ENCODE assay signal across 1 cellular context in genomic region chr11:22192642-22193347, GRCh38.
A peak's percentile ranks its signal among the peaks of the same experiment; 100 is the strongest.
TF ChIP-seq lines count a peak whose summit lies in the region.

Gene ANO5, plus strand, starts transcription at chr11:22193085. Its CDS starts 408 bp downstream, at chr11:22193493.

TF ChIP-seq in K562, 482 proteins besides CTCF, POLR2A, EP300 and RAD21 (continued from another document and continues in another):
- TF ChIP-seq BCL6 (CRISPR knock-in tag; IDR thresholded peaks at IDR 0.05) (no peak), ZNF589 (CRISPR knock-in tag; IDR thresholded peaks at IDR 0.05; ENCODE audit: low read depth) (no peak), SAP30 (IDR thresholded peaks at IDR 0.05; ENCODE audit: borderline replicate concordance, insufficient read depth, low read depth, low read length, poor library complexity, severe bottlenecking) (no peak), PML (IDR thresholded peaks at IDR 0.05; ENCODE audit: low read length) (no peak), BMI1 (IDR thresholded peaks at IDR 0.05; ENCODE audit: low read length) (no peak), ZNF232 (CRISPR knock-in tag; IDR thresholded peaks at IDR 0.05) (no peak), ZNF740 (CRISPR knock-in tag; IDR thresholded peaks at IDR 0.05) (no peak), ZNF740 (tag; IDR thresholded peaks at IDR 0.05) (no peak), SMAD4 (CRISPR knock-in tag; conservative IDR thresholded peaks at IDR 0.05) (no peak), CTBP1 (IDR thresholded peaks at IDR 0.05; ENCODE audit: borderline replicate concordance) (no peak), BHLHE40 (IDR thresholded peaks at IDR 0.05; ENCODE audit: low read length) (no peak), ARID4B (CRISPR knock-in tag; IDR thresholded peaks at IDR 0.05) (no peak), GMEB1 (CRISPR knock-in tag; IDR thresholded peaks at IDR 0.05) (no peak), ZNF124 (CRISPR knock-in tag; IDR thresholded peaks at IDR 0.05) (no peak), EWSR1 (IDR thresholded peaks at IDR 0.05; ENCODE audit: borderline replicate concordance, low read depth, partially characterized antibody) (no peak), MLX (CRISPR knock-in tag; conservative IDR thresholded peaks at IDR 0.05) (no peak), ZFX (CRISPR knock-in tag; IDR thresholded peaks at IDR 0.05) (0 out of 2 replicates have a peak, but pooled peaks have one; percentile 12), ESRRA (IDR thresholded peaks at IDR 0.05; ENCODE audit: borderline replicate concordance, low read depth) (no peak), HBP1 (CRISPR knock-in tag; IDR thresholded peaks at IDR 0.05) (no peak), SIX5 (IDR thresholded peaks at IDR 0.05; ENCODE audit: borderline replicate concordance in 1 of 2, insufficient read depth in 1 of 2, low read depth in 1 of 2, low read length in 2 of 2) (no peak), TRIM28 (IDR thresholded peaks at IDR 0.05) (no peak), KLF6 (CRISPR knock-in tag; IDR thresholded peaks at IDR 0.05; ENCODE audit: borderline replicate concordance) (no peak), ZBTB7A (IDR thresholded peaks at IDR 0.05; ENCODE audit: borderline replicate concordance, control insufficient read depth, low read depth, low read length) (no peak), NONO (IDR thresholded peaks at IDR 0.05; ENCODE audit: low read depth in 2 of 2, low read length in 1 of 2) (no peak), ATF4 (CRISPR knock-in tag; IDR thresholded peaks at IDR 0.05) (0 out of 2 replicates have a peak, but pooled peaks have one; percentile 29), ZNF561 (CRISPR knock-in tag; conservative IDR thresholded peaks at IDR 0.05) (no peak), ZNF695 (CRISPR knock-in tag; IDR thresholded peaks at IDR 0.05) (no peak), ARID3A (IDR thresholded peaks at IDR 0.05; ENCODE audit: borderline replicate concordance, low read depth, low read length) (no peak), ZNF668 (CRISPR knock-in tag; IDR thresholded peaks at IDR 0.05) (no peak), PTRF (tag; IDR thresholded peaks at IDR 0.05) (no peak), ADNP (tag; IDR thresholded peaks at IDR 0.05) (no peak), POLR2AphosphoS2 (IDR thresholded peaks at IDR 0.05; ENCODE audit: low read length) (no peak), BDP1 (IDR thresholded peaks at IDR 0.05; ENCODE audit: insufficient read depth, insufficient read length) (no peak), ZFP30 (CRISPR knock-in tag; IDR thresholded peaks at IDR 0.05; ENCODE audit: borderline replicate concordance) (no peak), ZBTB12 (CRISPR knock-in tag; IDR thresholded peaks at IDR 0.05) (no peak), EP400 (IDR thresholded peaks at IDR 0.05) (no peak), DACH1 (IDR thresholded peaks at IDR 0.05; ENCODE audit: partially characterized antibody) (no peak), HMG20B (CRISPR knock-in tag; IDR thresholded peaks at IDR 0.05) (no peak), SMARCB1 (IDR thresholded peaks at IDR 0.05; ENCODE audit: insufficient read length, low read depth) (no peak), MAZ (CRISPR knock-in tag; conservative IDR thresholded peaks at IDR 0.05 in 1 of 2, IDR thresholded peaks at IDR 0.05 in 1 of 2) (0 out of 4 replicates have a peak, but pooled peaks of 1 of the 2 experiments have one; percentile 42), ZNF23 (CRISPR knock-in tag; IDR thresholded peaks at IDR 0.05) (no peak), E2F8 (IDR thresholded peaks at IDR 0.05; ENCODE audit: low read depth, partially characterized antibody) (no peak), MEF2A (IDR thresholded peaks at IDR 0.05; ENCODE audit: control insufficient read depth, low read depth, low read length) (no peak), CHAMP1 (IDR thresholded peaks at IDR 0.05) (no peak)
